In the genomic region with DNA sequence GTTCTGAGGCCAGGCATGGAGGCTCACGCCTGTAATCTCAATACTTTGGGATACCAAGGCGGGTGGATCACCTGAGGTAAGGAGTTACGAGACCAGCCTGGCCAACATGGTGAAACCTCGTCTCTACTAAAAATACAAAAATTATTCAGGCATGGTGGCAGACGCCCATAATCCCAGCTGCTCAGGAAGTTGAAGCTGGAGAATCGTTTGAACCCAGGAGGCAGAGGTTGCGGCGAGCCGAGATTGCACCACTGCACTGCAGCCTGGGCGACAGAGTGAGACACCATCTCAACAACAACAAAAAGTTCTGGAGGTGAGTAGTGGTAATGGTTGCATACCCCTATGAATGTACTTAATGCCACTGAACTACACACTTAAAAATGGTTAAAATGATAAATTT, we compare ENCODE assay signal across 21 cellular contexts.
"Had no signal": no experiment of that assay in that cellular context is flagged by ENCODE, and none has a peak within 500 bp of the region (broad histone marks: within the 10 kb centered on the region; RNA-seq: fewer than 3 reads in every experiment).

No MANE protein-coding gene starts in this region.

- H3K27me3 Mint-ChIP-seq: effector memory CD8-positive, alpha-beta T cell; memory B cell; stimulated activated naive CD8-positive, alpha-beta T cell treated with anti-CD3 and anti-CD28 coated beads, Interleukin-15, amount 100 ng/mL, for 72 hours had no signal

- H3K27me3 ChIP-seq: right atrium auricular region, suprapubic skin, transverse colon, upper lobe of right lung, uterus had no signal

- H3K36me3 ChIP-seq: prostate gland, right atrium auricular region, suprapubic skin, transverse colon, upper lobe of right lung, uterus had no signal

- H3K4me1 Mint-ChIP-seq: nephron had no signal

- H3K27ac Mint-ChIP-seq: effector memory CD8-positive, alpha-beta T cell; memory B cell; nephron; stimulated activated naive CD8-positive, alpha-beta T cell treated with anti-CD3 and anti-CD28 coated beads, Interleukin-15, amount 100 ng/mL, for 72 hours had no signal

- H3K27ac ChIP-seq: coronary artery, right atrium auricular region, suprapubic skin, transverse colon, upper lobe of right lung, uterus had no signal

- H3K9me3 ChIP-seq: prostate gland, right atrium auricular region, suprapubic skin, transverse colon, upper lobe of right lung had no signal

- H3K4me3 Mint-ChIP-seq: effector memory CD8-positive, alpha-beta T cell; memory B cell; nephron; stimulated activated naive CD8-positive, alpha-beta T cell treated with anti-CD3 and anti-CD28 coated beads, Interleukin-15, amount 100 ng/mL, for 72 hours had no signal

- ATAC-seq: effector memory CD8-positive, alpha-beta T cell; left lobe of liver; sciatic nerve; stimulated activated naive CD8-positive, alpha-beta T cell treated with anti-CD3 and anti-CD28 coated beads, Interleukin-15, amount 100 ng/mL, for 72 hours; upper lobe of right lung had no signal

- DNase-seq: effector memory CD8-positive, alpha-beta T cell; nucleus accumbens; stimulated activated CD4-positive, alpha-beta T cell treated with anti-CD3 and anti-CD28 coated beads, Interleukin-12 subunit alpha, Interleukin-12 subunit beta, amount 100 ng/mL, for 4 hours; stimulated activated CD4-positive, alpha-beta T cell treated with anti-CD3 and anti-CD28 coated beads, Interleukin-1b, Interleukin-23, amount 100 ng/mL, for 48 hours; stimulated activated CD4-positive, alpha-beta T cell treated with anti-CD3 and anti-CD28 coated beads, Interleukin-4, amount 100 ng/mL, for 1 hour; stimulated activated CD8-positive, alpha-beta memory T cell treated with anti-CD3 and anti-CD28 coated beads, Interleukin-4, amount 100 ng/mL, for 48 hours; stimulated activated naive CD4-positive, alpha-beta T cell; stimulated activated naive CD8-positive, alpha-beta T cell treated with anti-CD3 and anti-CD28 coated beads, Interleukin-15, amount 100 ng/mL, for 72 hours; transverse colon; upper lobe of right lung; uterus had no signal

- H3K4me1 ChIP-seq: right atrium auricular region, upper lobe of right lung, uterus had no signal

- H3K4me3 ChIP-seq: coronary artery, lung, prostate gland, right atrium auricular region, smooth muscle cell, suprapubic skin, transverse colon, upper lobe of right lung, uterus had no signal

- H3K9me3 Mint-ChIP-seq: effector memory CD8-positive, alpha-beta T cell; memory B cell; nephron; stimulated activated naive CD8-positive, alpha-beta T cell treated with anti-CD3 and anti-CD28 coated beads, Interleukin-15, amount 100 ng/mL, for 72 hours had no signal

- H3K4me2 ChIP-seq: smooth muscle cell had no signal

- H3K36me3 Mint-ChIP-seq: memory B cell had no signal
